In genomic region chr14:98018626-98019025, GRCh38 we compare ENCODE assay signal across 1 cellular context.
TF ChIP-seq lines count a peak whose summit lies in the region.

No MANE protein-coding gene starts in this region.

TF ChIP-seq in GM23338, 12 proteins besides CTCF, POLR2A, EP300 and RAD21 (continued from another document):
- TF ChIP-seq REST (IDR thresholded peaks at IDR 0.05; ENCODE audit: unreplicated experiment): no peak
- TF ChIP-seq ZNF462 (CRISPR knock-in tag; IDR thresholded peaks at IDR 0.05): no peak
